In genomic region chr17:28133562-28133970, GRCh38 we compare ENCODE assay signal across 17 cellular contexts.
A peak's percentile ranks its signal among the peaks of the same experiment; 100 is the strongest.
DNase-seq lines count a peak whose midpoint lies in the region; ATAC-seq and TF ChIP-seq lines count a peak whose summit lies in the region.
"Had no signal": no experiment of that assay in that cellular context is flagged by ENCODE, and none has a peak within 500 bp of the region (broad histone marks: within the 10 kb centered on the region; RNA-seq: fewer than 3 reads in every experiment).

No MANE protein-coding gene starts in this region.

- H3K79me2 ChIP-seq in ACC112 (ENCODE audit: control insufficient read depth, insufficient read depth, low read length, unreplicated experiment) = no peaks in the 10 kb centered on the region

- no peak overlapping the region for H3K4me3 Mint-ChIP-seq in activated naive CD8-positive, alpha-beta T cell treated with anti-CD3 and anti-CD28 coated beads, Interleukin-2, amount 50 U/mL, for 24 hours
- H3K4me3 Mint-ChIP-seq: activated CD4-positive, alpha-beta memory T cell treated with anti-CD3 and anti-CD28 coated beads for 36 hours; CD4-positive, alpha-beta T cell; neural crest cell; stimulated activated naive CD8-positive, alpha-beta T cell treated with anti-CD3 and anti-CD28 coated beads, Interleukin-15, Interleukin-2, amounts not matched to agents 100 ng/mL and 50 ng/mL, for 24 hours had no signal

- H3K4me1 Mint-ChIP-seq in activated naive CD8-positive, alpha-beta T cell treated with anti-CD3 and anti-CD28 coated beads, Interleukin-2, amount 50 U/mL, for 24 hours = peaks cover 8% of the 10 kb centered on the region

- H3K36me3 ChIP-seq in ACC112 (ENCODE audit: insufficient read depth, low read length) (peaks cover 12% of the 10 kb centered on the region; the same call in 1 of the 2 replicates), gastroesophageal sphincter (peaks cover 0 to 45% of the 10 kb centered on the region in 2 donors), ovary (no peaks in the 10 kb centered on the region)

- ATAC-seq in activated naive CD8-positive, alpha-beta T cell treated with anti-CD3 and anti-CD28 coated beads, Interleukin-2, amount 50 U/mL, for 24 hours = peak; percentile 61
- ATAC-seq in GM18858 (IDR thresholded peaks at IDR 0.05; ENCODE audit: unreplicated experiment) = no peak
- no peak for ATAC-seq in gastroesophageal sphincter
- ATAC-seq: left colon had no signal

- H3K36me3 Mint-ChIP-seq in activated naive CD8-positive, alpha-beta T cell treated with anti-CD3 and anti-CD28 coated beads, Interleukin-2, amount 50 U/mL, for 24 hours (ENCODE audit: low read depth) = peaks cover 10% of the 10 kb centered on the region

- TF ChIP-seq CTCF in fibroblast of villous mesenchyme (IDR thresholded peaks at IDR 0.05; ENCODE audit: insufficient read depth, low read depth, low read length) (no peak), gastroesophageal sphincter (IDR thresholded peaks at IDR 0.05) (no peak), ovary (IDR thresholded peaks at IDR 0.05) (no peak)

- H3K27me3 ChIP-seq in ACC112 (ENCODE audit: insufficient read depth, low read length) (no peaks in the 10 kb centered on the region), gastroesophageal sphincter (no peaks in the 10 kb centered on the region), ovary (no peaks in the 10 kb centered on the region)

- no peak overlapping the region for H3K27ac Mint-ChIP-seq in activated naive CD8-positive, alpha-beta T cell treated with anti-CD3 and anti-CD28 coated beads, Interleukin-2, amount 50 U/mL, for 24 hours
- H3K27ac Mint-ChIP-seq: activated CD4-positive, alpha-beta memory T cell treated with anti-CD3 and anti-CD28 coated beads for 36 hours; CD4-positive, alpha-beta T cell; stimulated activated naive CD8-positive, alpha-beta T cell treated with anti-CD3 and anti-CD28 coated beads, Interleukin-15, Interleukin-2, amounts not matched to agents 100 ng/mL and 50 ng/mL, for 24 hours had no signal

- no peak for TF ChIP-seq EP300 in gastroesophageal sphincter (IDR thresholded peaks at IDR 0.05)
- no peak for TF ChIP-seq EP300 in ovary (IDR thresholded peaks at IDR 0.05)

- no peaks in the 10 kb centered on the region for H3K9me3 ChIP-seq in gastroesophageal sphincter
- H3K9me3 ChIP-seq in ovary = no peaks in the 10 kb centered on the region

- TF ChIP-seq POLR2A in gastroesophageal sphincter (IDR thresholded peaks at IDR 0.05) = no peak
- TF ChIP-seq POLR2A in ovary (IDR thresholded peaks at IDR 0.05) = no peak

- no peaks in the 10 kb centered on the region for H3K9me3 Mint-ChIP-seq in activated naive CD8-positive, alpha-beta T cell treated with anti-CD3 and anti-CD28 coated beads, Interleukin-2, amount 50 U/mL, for 24 hours
- H3K9me3 Mint-ChIP-seq: activated CD4-positive, alpha-beta memory T cell treated with anti-CD3 and anti-CD28 coated beads for 36 hours; CD4-positive, alpha-beta T cell; neural crest cell; stimulated activated naive CD8-positive, alpha-beta T cell treated with anti-CD3 and anti-CD28 coated beads, Interleukin-15, Interleukin-2, amounts not matched to agents 100 ng/mL and 50 ng/mL, for 24 hours had no signal

- H3K27me3 Mint-ChIP-seq in activated naive CD8-positive, alpha-beta T cell treated with anti-CD3 and anti-CD28 coated beads, Interleukin-2, amount 50 U/mL, for 24 hours = no peaks in the 10 kb centered on the region
- H3K27me3 Mint-ChIP-seq: activated CD4-positive, alpha-beta memory T cell treated with anti-CD3 and anti-CD28 coated beads for 36 hours; CD4-positive, alpha-beta T cell; stimulated activated naive CD8-positive, alpha-beta T cell treated with anti-CD3 and anti-CD28 coated beads, Interleukin-15, Interleukin-2, amounts not matched to agents 100 ng/mL and 50 ng/mL, for 24 hours had no signal

- peak; percentile 28 for DNase-seq in GM04504 (ENCODE audit: low read depth)
- no peak for DNase-seq in activated naive CD8-positive, alpha-beta T cell treated with anti-CD3 and anti-CD28 coated beads, Interleukin-2, amount 50 U/mL, for 24 hours
- peak; percentile 31 for DNase-seq in fibroblast of villous mesenchyme (ENCODE audit: low read depth)
- DNase-seq in ovary = no peak
- no peak for DNase-seq in activated effector memory CD4-positive, alpha-beta T cell treated with anti-CD3 and anti-CD28 coated beads, Interleukin-2, amount 50 U/mL, for 16 hours
- DNase-seq: activated CD4-positive, alpha-beta memory T cell treated with anti-CD3 and anti-CD28 coated beads for 36 hours; anterior cingulate cortex; CD4-positive, alpha-beta T cell; erythroblast; left colon; NCI-H1105; NCI-H774 had no signal

- H3K27ac ChIP-seq in ACC112 (ENCODE audit: low read depth, low read length) = peak overlapping the region; percentile 87
- H3K27ac ChIP-seq in gastroesophageal sphincter = no peak overlapping the region
- no peak overlapping the region for H3K27ac ChIP-seq in ovary

- H3K4me3 ChIP-seq in ACC112 (ENCODE audit: low read depth, low read length) (no peak overlapping the region), fibroblast of villous mesenchyme (ENCODE audit: low read depth, low read length) (no peak overlapping the region), gastroesophageal sphincter (no peak overlapping the region), ovary (no peak overlapping the region)

- intact Hi-C loops in ovary (cut with DNase I) = no loop called here

- no peak overlapping the region for H2AFZ ChIP-seq in ACC112 (ENCODE audit: low read length, unreplicated experiment)

- H3K4me1 ChIP-seq in ACC112 (ENCODE audit: control insufficient read depth, insufficient read depth, low read length, unreplicated experiment) = peaks cover 6% of the 10 kb centered on the region
- H3K4me1 ChIP-seq in gastroesophageal sphincter = no peaks in the 10 kb centered on the region
- no peaks in the 10 kb centered on the region for H3K4me1 ChIP-seq in ovary (ENCODE audit: insufficient read depth)

Comparison
In these comparisons a context has a peak if more than half of its experiments do, and no peak if none do; other contexts are left out.
1. DNase-seq: peak in GM04504 (single experiment) and fibroblast of villous mesenchyme (single experiment); none in activated naive CD8-positive, alpha-beta T cell treated with anti-CD3 and anti-CD28 coated beads, Interleukin-2, amount 50 U/mL, for 24 hours (single experiment), ovary (0 of 5) and activated effector memory CD4-positive, alpha-beta T cell treated with anti-CD3 and anti-CD28 coated beads, Interleukin-2, amount 50 U/mL, for 16 hours (single experiment).